ENCODE assay signal across 31 cellular contexts in the genomic region with DNA sequence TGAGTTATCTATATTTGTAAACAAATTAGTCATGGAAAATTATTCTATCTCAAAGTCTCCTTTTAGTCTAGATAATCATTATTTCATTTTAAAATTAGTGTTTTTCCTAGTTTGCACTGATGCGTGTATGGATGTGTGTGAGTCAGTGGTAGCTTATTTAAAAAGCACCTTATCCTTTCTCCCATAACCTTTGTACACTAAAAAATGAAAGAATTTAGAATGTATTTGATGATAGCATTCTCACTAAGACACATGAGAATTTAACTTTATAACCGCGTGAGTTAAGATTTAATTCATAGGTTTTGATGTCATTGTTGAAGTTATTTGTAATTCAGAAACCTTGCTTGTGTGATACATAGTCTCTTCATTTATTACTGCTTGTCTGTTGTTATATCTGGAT.
"Had no signal": no experiment of that assay in that cellular context is flagged by ENCODE, and none has a peak within 500 bp of the region (broad histone marks: within the 10 kb centered on the region; RNA-seq: fewer than 3 reads in every experiment).

No MANE protein-coding gene starts in this region.

- H3K27me3 ChIP-seq: neutrophil, pancreas, tibial nerve had no signal

- H3K4me3 Mint-ChIP-seq: activated naive CD4-positive, alpha-beta T cell treated with anti-CD3 and anti-CD28 coated beads, Interleukin-2, amount 10 ng/mL, durations not matched to agents 7 days and 5 days; activated T-cell treated with anti-CD3 and anti-CD28 coated beads, Interleukin-2, amount 50 U/mL, for 24 hours; mesothelial cell of epicardium; naive B cell; nephron progenitor cell had no signal

- DNase-seq: activated CD4-positive, alpha-beta T cell treated with anti-CD3 and anti-CD28 coated beads for 48 hours; activated CD4-positive, alpha-beta T cell treated with anti-CD3 and anti-CD28 coated beads, Interleukin-2, amount 50 U/mL, for 48 hours; activated CD8-positive, alpha-beta memory T cell treated with anti-CD3 and anti-CD28 coated beads, Interleukin-2, amount 50 U/mL, for 48 hours; activated gamma-delta T cell; activated naive CD4-positive, alpha-beta T cell treated with anti-CD3 and anti-CD28 coated beads, Interleukin-2, amount 10 ng/mL, durations not matched to agents 7 days and 5 days; activated T-cell treated with anti-CD3 and anti-CD28 coated beads, Interleukin-2, amount 50 U/mL, for 24 hours; amniotic stem cell; caudate nucleus; dermis blood vessel endothelial cell; effector memory CD4-positive, alpha-beta T cell; islet precursor cell; left colon; mammary epithelial cell; naive B cell; nephron progenitor cell; pancreas; retina; stimulated activated CD4-positive, alpha-beta T cell treated with anti-CD3 and anti-CD28 coated beads, Interleukin-1b, Interleukin-23, amount 100 ng/mL, for 48 hours; stimulated activated CD4-positive, alpha-beta T cell treated with anti-CD3 and anti-CD28 coated beads, Interleukin-4, amount 100 ng/mL, for 4 hours; stimulated activated CD8-positive, alpha-beta memory T cell treated with anti-CD3 and anti-CD28 coated beads, Interleukin-4, amount 100 ng/mL, for 48 hours; stimulated activated naive CD4-positive, alpha-beta T cell had no signal

- FAIRE-seq: colon, frontal cortex, TTC549 had no signal

- H3K27me3 Mint-ChIP-seq: activated naive CD4-positive, alpha-beta T cell treated with anti-CD3 and anti-CD28 coated beads, Interleukin-2, amount 10 ng/mL, durations not matched to agents 7 days and 5 days; activated T-cell treated with anti-CD3 and anti-CD28 coated beads, Interleukin-2, amount 50 U/mL, for 24 hours; naive B cell had no signal

- H3K27ac Mint-ChIP-seq: activated naive CD4-positive, alpha-beta T cell treated with anti-CD3 and anti-CD28 coated beads, Interleukin-2, amount 10 ng/mL, durations not matched to agents 7 days and 5 days; activated T-cell treated with anti-CD3 and anti-CD28 coated beads, Interleukin-2, amount 50 U/mL, for 24 hours; mesothelial cell of epicardium had no signal

- ATAC-seq: left colon, pancreas, sciatic nerve had no signal

- H3K9me3 ChIP-seq: neutrophil, pancreas, prostate gland had no signal

- H3K4me1 Mint-ChIP-seq: activated naive CD4-positive, alpha-beta T cell treated with anti-CD3 and anti-CD28 coated beads, Interleukin-2, amount 10 ng/mL, durations not matched to agents 7 days and 5 days; nephron progenitor cell had no signal

- H3K27ac ChIP-seq: neutrophil, pancreas, prostate gland, skin epidermis, tibial nerve, VCaP had no signal

- H3K4me3 ChIP-seq: pancreas, prostate gland, skin epidermis, tibial nerve had no signal

- H3K4me1 ChIP-seq: pancreas, prostate gland had no signal

- H3K36me3 ChIP-seq: pancreas, prostate gland had no signal
